Comparison of ENCODE assay signal across 8 cellular contexts in genomic region chr11:65663634-65664200, GRCh38. TPM values are rescaled to one million over a fixed set of nuclear protein-coding genes. Genes with fewer than 3 reads are reported as not detected.
DNase-seq lines count a peak whose midpoint lies in the region; ATAC-seq and TF ChIP-seq lines count a peak whose summit lies in the region.

No MANE protein-coding gene starts in this region.

- peak overlapping the region; percentile 89 for H3K27ac ChIP-seq in KMS-11
- H3K27ac ChIP-seq in naive thymus-derived CD4-positive, alpha-beta T cell (ENCODE audit: low read depth, low read length), result peak overlapping the region; percentile 99
- H3K27ac ChIP-seq in upper lobe of left lung, result peak overlapping the region; percentile 98 to 99 (median 99)

- DNase-seq in BE2C (no peak), fibroblast of the aortic adventitia (ENCODE audit: low read depth) (peak; percentile 81), upper lobe of left lung (peak in 1 of 2 donors; percentile 84), NCI-H345 treated with DMSO at 0.1 percent for 48 hours (lab: John Stamatoyannopoulos, UW; ENCODE audit: unreplicated experiment) (no peak)
- peak; percentile 52 for DNase-seq in activated T-cell treated with anti-CD3 and anti-CD28 coated beads, Interleukin-2, amount 50 U/mL, for 24 hours
- peak in 2 of 9 donors; percentile 26 to 43 for DNase-seq in naive thymus-derived CD4-positive, alpha-beta T cell

- H3K4me1 Mint-ChIP-seq in activated T-cell treated with anti-CD3 and anti-CD28 coated beads, Interleukin-2, amount 50 U/mL, for 24 hours (ENCODE audit: low read depth), result peaks cover 45% of the 10 kb centered on the region
- peaks cover 10 to 43% (median 28%) of the 10 kb centered on the region in 7 donors for H3K4me1 Mint-ChIP-seq in naive thymus-derived CD4-positive, alpha-beta T cell

- no peaks in the 10 kb centered on the region for H3K9me3 Mint-ChIP-seq in activated T-cell treated with anti-CD3 and anti-CD28 coated beads, Interleukin-2, amount 50 U/mL, for 24 hours
- H3K9me3 Mint-ChIP-seq in naive thymus-derived CD4-positive, alpha-beta T cell, result no peaks in the 10 kb centered on the region

- WGBS in upper lobe of left lung, 2 donors, result 0 to 2% methylated on average over 12 to 14 of the region's 15 CpGs

- H3K4me2 ChIP-seq in KMS-11, result peak overlapping the region; percentile 86

- TF ChIP-seq POLR2A in GM19099 (IDR thresholded peaks at IDR 0.05; ENCODE audit: extremely low read depth, insufficient read length, low read depth) (peak; percentile 29), upper lobe of left lung (IDR thresholded peaks at IDR 0.05) (no peak)

- no peaks in the 10 kb centered on the region for H3K27me3 ChIP-seq in BE2C
- H3K27me3 ChIP-seq in KMS-11 (ENCODE audit: insufficient read depth, low read depth), result no peaks in the 10 kb centered on the region
- H3K27me3 ChIP-seq in naive thymus-derived CD4-positive, alpha-beta T cell (ENCODE audit: control insufficient read depth in 2 of 2, insufficient read depth in 2 of 2, low read length in 2 of 2), result no peaks in the 10 kb centered on the region
- H3K27me3 ChIP-seq in upper lobe of left lung, result no peaks in the 10 kb centered on the region

- H3K36me3 Mint-ChIP-seq in activated T-cell treated with anti-CD3 and anti-CD28 coated beads, Interleukin-2, amount 50 U/mL, for 24 hours (ENCODE audit: low read depth), result peaks cover 36% of the 10 kb centered on the region
- H3K36me3 Mint-ChIP-seq in naive thymus-derived CD4-positive, alpha-beta T cell, result peaks cover 6 to 18% (median 14%) of the 10 kb centered on the region in 5 donors

- CTCF ChIA-PET in naive thymus-derived CD4-positive, alpha-beta T cell (lab: Charles Lee), result interaction anchor here (1.2 to 1.5 kb wide), 2 partner anchors 11 to 48 kb away, joined by 3 to 6 read pairs; no protein-coding TSS in a partner anchor

- TF ChIP-seq EP300 in upper lobe of left lung (IDR thresholded peaks at IDR 0.05), result no peak

- H3K4me1 ChIP-seq in BE2C (no peaks in the 10 kb centered on the region), KMS-11 (ENCODE audit: low read depth, poor library complexity, severe bottlenecking) (peaks cover 17% of the 10 kb centered on the region), upper lobe of left lung (peaks cover 23 to 43% (median 34%) of the 10 kb centered on the region in 4 donors)
- H3K4me1 ChIP-seq in naive thymus-derived CD4-positive, alpha-beta T cell (ENCODE audit: control insufficient read depth in 2 of 2, insufficient read depth in 2 of 2, low read length in 2 of 2), result peaks cover 20 to 32% of the 10 kb centered on the region in 2 donors

- H3K36me3 ChIP-seq in BE2C (peaks cover 3% of the 10 kb centered on the region; the same call in 1 of the 2 replicates), KMS-11 (ENCODE audit: insufficient read depth) (peaks cover 1% of the 10 kb centered on the region; the same call in 1 of the 2 replicates), upper lobe of left lung (peaks cover 14 to 29% (median 18%) of the 10 kb centered on the region in 4 donors)
- H3K36me3 ChIP-seq in naive thymus-derived CD4-positive, alpha-beta T cell (ENCODE audit: control insufficient read depth in 2 of 3, insufficient read depth in 3 of 3, low read length in 3 of 3), result peaks cover 9 to 35% (median 15%) of the 10 kb centered on the region in 3 experiments

- peak overlapping the region; percentile 89 for H2AFZ ChIP-seq in KMS-11 (ENCODE audit: low read depth)

- H3K9ac ChIP-seq in KMS-11, result peak overlapping the region; percentile 70

- H3K27me3 Mint-ChIP-seq in activated T-cell treated with anti-CD3 and anti-CD28 coated beads, Interleukin-2, amount 50 U/mL, for 24 hours, result no peaks in the 10 kb centered on the region
- H3K27me3 Mint-ChIP-seq in naive thymus-derived CD4-positive, alpha-beta T cell, result no peaks in the 10 kb centered on the region

- POLR2A ChIA-PET in naive thymus-derived CD4-positive, alpha-beta T cell (lab: Charles Lee), result interaction anchor here (0.8 to 4.9 kb wide), 14 partner anchors 8 to 339 kb away, joined by 3 to 88 read pairs (median 4); partner anchors contain the start of genes BANF1, CFL1, FAM89B and KAT5

- intact Hi-C loops in naive thymus-derived CD4-positive, alpha-beta T cell (cut with micrococcal nuclease), result loop anchor here (1.0 to 2.0 kb wide), 9 partner anchors 10 to 339 kb away; partner anchors contain the start of genes C11orf68 (in 2 of the 2), CFL1 (in 2 of the 2), DRAP1 (in 2 of the 2) and PCNX3 (in 2 of the 2)

- H4K20me1 ChIP-seq in KMS-11 (ENCODE audit: insufficient read depth), result no peaks in the 10 kb centered on the region

- peak overlapping the region; percentile 97 for H3K27ac Mint-ChIP-seq in activated T-cell treated with anti-CD3 and anti-CD28 coated beads, Interleukin-2, amount 50 U/mL, for 24 hours
- H3K27ac Mint-ChIP-seq in naive thymus-derived CD4-positive, alpha-beta T cell, result peak overlapping the region; percentile 86 to 95 (median 92)

- peaks cover 16% of the 10 kb centered on the region for H3K79me2 ChIP-seq in KMS-11 (ENCODE audit: insufficient read depth, low read depth)

- H3K4me3 ChIP-seq in BE2C (ENCODE audit: low read depth, low read length) (peak overlapping the region; percentile 68), KMS-11 (IDR thresholded peaks at IDR 0.05; ENCODE audit: insufficient read depth, low read depth, low read length) (no peak overlapping the region), fibroblast of the aortic adventitia (ENCODE audit: low read depth, low read length) (peak overlapping the region; percentile 65), upper lobe of left lung (peak overlapping the region; percentile 55 to 86 (median 82))
- peak overlapping the region; percentile 85 for H3K4me3 ChIP-seq in naive thymus-derived CD4-positive, alpha-beta T cell (ENCODE audit: low read length)

- peak overlapping the region; percentile 87 for H3K4me3 Mint-ChIP-seq in activated T-cell treated with anti-CD3 and anti-CD28 coated beads, Interleukin-2, amount 50 U/mL, for 24 hours
- H3K4me3 Mint-ChIP-seq in naive thymus-derived CD4-positive, alpha-beta T cell, result peak overlapping the region; percentile 86 to 93 (median 90)

- H3K9me3 ChIP-seq in BE2C (no peaks in the 10 kb centered on the region), upper lobe of left lung (no peaks in the 10 kb centered on the region)
- no peaks in the 10 kb centered on the region for H3K9me3 ChIP-seq in naive thymus-derived CD4-positive, alpha-beta T cell (ENCODE audit: control insufficient read depth in 2 of 3, low read length in 3 of 3)

- TF ChIP-seq CTCF in BE2C (IDR thresholded peaks at IDR 0.05; ENCODE audit: low read depth, low read length) (no peak), KMS-11 (conservative IDR thresholded peaks at IDR 0.05; ENCODE audit: low read depth, low read length) (no peak), fibroblast of the aortic adventitia (IDR thresholded peaks at IDR 0.05; ENCODE audit: insufficient read depth, low read length) (no peak), upper lobe of left lung (IDR thresholded peaks at IDR 0.05) (no peak)

- ATAC-seq in naive thymus-derived CD4-positive, alpha-beta T cell, result no peak
- peak; percentile 64 to 68 for ATAC-seq in upper lobe of left lung (ENCODE audit: low FRiP score in 2 of 2)

RNA-seq across cellular contexts. Expression of gene RELA, which starts 1.0 kb away (rescaled TPM):
- 108 TPM for polyA plus RNA-seq in BE2C (2012; ENCODE audit: insufficient read depth, insufficient read length, low read depth)
- total RNA-seq in fibroblast of the aortic adventitia (ENCODE audit: low replicate concordance), result 10.2 and 39.5 TPM in 2 replicates
- 100 to 1,000 TPM; 106 to 303 (median 165) TPM for total RNA-seq in naive thymus-derived CD4-positive, alpha-beta T cell
- polyA plus RNA-seq in naive thymus-derived CD4-positive, alpha-beta T cell, result 10 to 100 TPM; 54.6 to 73.0 TPM
- total RNA-seq in upper lobe of left lung, result 10 to 100 TPM; 42.9 to 86.8 (median 58.7) TPM

RNA-seq across cellular contexts. Expression of gene SIPA1, which starts 25.8 kb away (rescaled TPM):
- 10.8 TPM for polyA plus RNA-seq in BE2C (2012; ENCODE audit: insufficient read depth, insufficient read length, low read depth)
- 7.5 and 21.7 TPM in 2 replicates for total RNA-seq in fibroblast of the aortic adventitia (ENCODE audit: low replicate concordance)
- 100 to 1,000 TPM; 145 to 249 (median 198) TPM for total RNA-seq in naive thymus-derived CD4-positive, alpha-beta T cell
- polyA plus RNA-seq in naive thymus-derived CD4-positive, alpha-beta T cell, result 100 to 1,000 TPM in 1 of 2 donors, 10 to 100 TPM in 1; 90.3 to 184 TPM
- total RNA-seq in upper lobe of left lung, result 100 to 1,000 TPM in 1 of 6 donors, 10 to 100 TPM in 5; 42.7 to 137 (median 74.9) TPM

RNA-seq across cellular contexts. Expression of gene PCNX3, which starts 48.1 kb away (rescaled TPM):
- 84.2 TPM for polyA plus RNA-seq in BE2C (2012; ENCODE audit: insufficient read depth, insufficient read length, low read depth)
- total RNA-seq in fibroblast of the aortic adventitia (ENCODE audit: low replicate concordance) (21.8 and 31.5 TPM in 2 replicates), upper lobe of left lung (10 to 100 TPM; 26.7 to 63.9 (median 43.9) TPM)
- total RNA-seq in naive thymus-derived CD4-positive, alpha-beta T cell, result 10 to 100 TPM; 50.4 to 64.9 (median 56.6) TPM
- polyA plus RNA-seq in naive thymus-derived CD4-positive, alpha-beta T cell, result 1 to 10 TPM; 2.2 to 7.9 TPM

RNA-seq across cellular contexts. Expression of gene KAT5, which starts 48.3 kb away (rescaled TPM):
- polyA plus RNA-seq in BE2C (2012; ENCODE audit: insufficient read depth, insufficient read length, low read depth), result 105 TPM
- 35.9 and 59.1 TPM in 2 replicates for total RNA-seq in fibroblast of the aortic adventitia (ENCODE audit: low replicate concordance)
- total RNA-seq in naive thymus-derived CD4-positive, alpha-beta T cell, result 100 to 1,000 TPM in 4 of 5 experiments, 10 to 100 TPM in 1; 68.6 to 133 (median 113) TPM
- 10 to 100 TPM; 36.8 to 56.8 TPM for polyA plus RNA-seq in naive thymus-derived CD4-positive, alpha-beta T cell
- total RNA-seq in upper lobe of left lung, result 100 to 1,000 TPM in 1 of 6 donors, 10 to 100 TPM in 5; 44.0 to 102 (median 88.4) TPM

RNA-seq across cellular contexts. Expression of gene MAP3K11, which starts 49.7 kb away (rescaled TPM):
- polyA plus RNA-seq in BE2C (2012; ENCODE audit: insufficient read depth, insufficient read length, low read depth), result 38.5 TPM
- total RNA-seq in fibroblast of the aortic adventitia (ENCODE audit: low replicate concordance) (22.4 and 30.4 TPM in 2 replicates), upper lobe of left lung (100 to 1,000 TPM in 4 of 6 donors, 10 to 100 TPM in 2; 52.1 to 132 (median 107) TPM)
- 10 to 100 TPM; 63.3 to 91.1 (median 88.2) TPM for total RNA-seq in naive thymus-derived CD4-positive, alpha-beta T cell
- 10 to 100 TPM; 12.1 to 21.6 TPM for polyA plus RNA-seq in naive thymus-derived CD4-positive, alpha-beta T cell

Comparison
In these comparisons a context has a peak if more than half of its experiments do, and no peak if none do; other contexts are left out.
1. DNase-seq: peak in activated T-cell treated with anti-CD3 and anti-CD28 coated beads, Interleukin-2, amount 50 U/mL, for 24 hours (single experiment) and fibroblast of the aortic adventitia (single experiment); none in BE2C (single experiment) and NCI-H345 treated with DMSO at 0.1 percent for 48 hours (single experiment).
2. Peak in every context shown above with its lines, with median percentiles within 50 percentile points of each other: H3K27ac ChIP-seq.